22 cellular contexts compared by ENCODE assay signal in genomic region chr21:43931454-43931853, GRCh38.
"Had no signal": no experiment of that assay in that cellular context is flagged by ENCODE, and none has a peak within 500 bp of the region (broad histone marks: within the 10 kb centered on the region; RNA-seq: fewer than 3 reads in every experiment).

No MANE protein-coding gene starts in this region.

- H3K27ac Mint-ChIP-seq: natural killer cell; progenitor cell of endocrine pancreas; stimulated activated memory B cell treated with anti-CD40 and anti-IgM and Interleukin-4, amounts not matched to agents 10 μg/mL and 1 μg/mL and 100 μg/mL, for 72 hours; stimulated activated naive CD8-positive, alpha-beta T cell treated with anti-CD3 and anti-CD28 coated beads, Interleukin-15, Interleukin-2, amounts not matched to agents 100 ng/mL and 50 ng/mL, for 24 hours had no signal

- H3K4me1 ChIP-seq: pancreas, uterus had no signal

- H3K36me3 Mint-ChIP-seq: natural killer cell had no signal

- H3K9me3 Mint-ChIP-seq: natural killer cell; stimulated activated naive CD8-positive, alpha-beta T cell treated with anti-CD3 and anti-CD28 coated beads, Interleukin-15, Interleukin-2, amounts not matched to agents 100 ng/mL and 50 ng/mL, for 24 hours had no signal

- ATAC-seq: left cardiac atrium; mucosa of descending colon; natural killer cell; pancreas; sciatic nerve; stimulated activated memory B cell treated with anti-CD40 and anti-IgM and Interleukin-4, amounts not matched to agents 10 μg/mL and 1 μg/mL and 100 μg/mL, for 72 hours had no signal

- H3K27me3 ChIP-seq: esophagus squamous epithelium, hepatocyte, pancreas, spleen, tibial artery, upper lobe of left lung, uterus had no signal

- DNase-seq: dermis blood vessel endothelial cell; esophagus squamous epithelium; foreskin fibroblast; kidney; left cardiac atrium; mammary epithelial cell; natural killer cell; occipital lobe; spleen; stimulated activated CD4-positive, alpha-beta T cell treated with anti-CD3 and anti-CD28 coated beads, Interleukin-15, amount 100 ng/mL, for 24 hours; stimulated activated CD4-positive, alpha-beta T cell treated with anti-CD3 and anti-CD28 coated beads, Interleukin-1b, Interleukin-23, amount 100 ng/mL, for 48 hours; stimulated activated CD4-positive, alpha-beta T cell treated with anti-CD3 and anti-CD28 coated beads, Interleukin-4, amount 100 ng/mL, for 24 hours; tibial artery; upper lobe of left lung; uterus had no signal

- H3K36me3 ChIP-seq: pancreas, uterus had no signal

- H3K9me3 ChIP-seq: esophagus squamous epithelium, mucosa of descending colon, pancreas, spleen, tibial artery, upper lobe of left lung, uterus had no signal

- H3K4me3 Mint-ChIP-seq: natural killer cell; stimulated activated memory B cell treated with anti-CD40 and anti-IgM and Interleukin-4, amounts not matched to agents 10 μg/mL and 1 μg/mL and 100 μg/mL, for 72 hours; stimulated activated naive CD8-positive, alpha-beta T cell treated with anti-CD3 and anti-CD28 coated beads, Interleukin-15, Interleukin-2, amounts not matched to agents 100 ng/mL and 50 ng/mL, for 24 hours had no signal

- H3K27me3 Mint-ChIP-seq: progenitor cell of endocrine pancreas; stimulated activated memory B cell treated with anti-CD40 and anti-IgM and Interleukin-4, amounts not matched to agents 10 μg/mL and 1 μg/mL and 100 μg/mL, for 72 hours; stimulated activated naive CD8-positive, alpha-beta T cell treated with anti-CD3 and anti-CD28 coated beads, Interleukin-15, Interleukin-2, amounts not matched to agents 100 ng/mL and 50 ng/mL, for 24 hours had no signal

- H3K27ac ChIP-seq: hepatocyte, pancreas, tibial artery, upper lobe of left lung, uterus had no signal

- H3K4me3 ChIP-seq: esophagus squamous epithelium, hepatocyte, mucosa of descending colon, pancreas, spleen, tibial artery, upper lobe of left lung, uterus had no signal
